8 cellular contexts compared by ENCODE assay signal in genomic region chr20:47358052-47358671, GRCh38. TPM values are rescaled to one million over a fixed set of nuclear protein-coding genes. Genes with fewer than 3 reads are reported as not detected.
DNase-seq lines count a peak whose midpoint lies in the region; ATAC-seq and TF ChIP-seq lines count a peak whose summit lies in the region.

No MANE protein-coding gene starts in this region.

- H3K4me1 Mint-ChIP-seq in MCF 10A (ENCODE audit: insufficient read depth, unreplicated experiment): peaks cover 81% of the 10 kb centered on the region

- TF ChIP-seq CTCF in 22Rv1 (IDR thresholded peaks at IDR 0.05) (no peak), HL-60 (IDR thresholded peaks at IDR 0.05; ENCODE audit: insufficient read depth, low read length) (no peak), MCF 10A (IDR thresholded peaks at IDR 0.05; ENCODE audit: unreplicated experiment) (no peak)

- H3K27me3 Mint-ChIP-seq in MCF 10A (ENCODE audit: insufficient read depth, unreplicated experiment): no peaks in the 10 kb centered on the region

- no TSS peak for BruUV-seq in MCF 10A (replicated peaks; lab: Mats Ljungman, UMichigan)

- intact Hi-C loops in MCF 10A (cut with micrococcal nuclease): no loop called here

- no peak overlapping the region for H3K4me3 ChIP-seq in HL-60 (replicated peaks; ENCODE audit: insufficient read depth, low read length)

- H3K27me3 ChIP-seq in HL-60 (ENCODE audit: insufficient read depth, poor library complexity, severe bottlenecking): no peaks in the 10 kb centered on the region

- CTCF ChIA-PET in MCF 10A (lab: Yijun Ruan, JAX): interaction anchor here (0.5 to 6.5 kb wide), 14 partner anchors 8 to 266 kb away, joined by 3 to 82 read pairs (median 4); partner anchors contain the start of gene NCOA3

- no peak overlapping the region for H3K27ac Mint-ChIP-seq in MCF 10A (ENCODE audit: low read depth, unreplicated experiment)

- H3K9me3 Mint-ChIP-seq in MCF 10A (ENCODE audit: unreplicated experiment): no peaks in the 10 kb centered on the region

- H3K4me3 Mint-ChIP-seq in MCF 10A (ENCODE audit: unreplicated experiment): peak overlapping the region; percentile 70

- H3K27ac ChIP-seq in 22Rv1 (peak overlapping the region; percentile 100), HL-60 (replicated peaks) (peak overlapping the region; percentile 100)

- no peak for ATAC-seq in GM21515 (IDR thresholded peaks at IDR 0.05; ENCODE audit: unreplicated experiment)
- ATAC-seq in GM19452 (IDR thresholded peaks at IDR 0.05; ENCODE audit: unreplicated experiment): no peak
- ATAC-seq in HG02885 (IDR thresholded peaks at IDR 0.05; ENCODE audit: poor library complexity, unreplicated experiment): no peak

- POLR2A ChIA-PET in MCF 10A (lab: Yijun Ruan, JAX): interaction anchor here (0.6 to 19.8 kb wide), 20 partner anchors 9 to 233 kb away, joined by 3 to 1977 read pairs (median 14); partner anchors contain the start of gene NCOA3

- H3K36me3 Mint-ChIP-seq in MCF 10A (ENCODE audit: insufficient read depth, unreplicated experiment): peaks cover 6% of the 10 kb centered on the region

- DNase-seq in HL-60 (ENCODE audit: low read depth in 1 of 2, low spot score in 1 of 2): no peak
- no peak for DNase-seq in MCF 10A (ENCODE audit: unreplicated experiment)
- DNase-seq in midbrain (lab: John Stamatoyannopoulos, UW): peak; percentile 47
- DNase-seq in SHP77 (lab: John Stamatoyannopoulos, UW): no peak

RNA-seq across cellular contexts. Expression of gene ZMYND8, which starts 1.7 kb away (rescaled TPM):
- total RNA-seq in MCF 10A (2022): 126 and 127 TPM in 2 replicates
